Comparison of ENCODE assay signal across 2 cellular contexts in genomic region chr17:75667825-75668224, GRCh38.
TF ChIP-seq lines count a peak whose summit lies in the region.

No MANE protein-coding gene starts in this region.

TF ChIP-seq in endothelial cell of umbilical vein, 7 proteins besides CTCF, POLR2A, EP300 and RAD21:
- TF ChIP-seq JUN (IDR thresholded peaks at IDR 0.05; ENCODE audit: borderline replicate concordance, insufficient read depth, insufficient read length, low read depth) (no peak), MAX (IDR thresholded peaks at IDR 0.05; ENCODE audit: insufficient read depth, insufficient read length) (no peak)

TF ChIP-seq in GM12891, 5 proteins besides CTCF, POLR2A, EP300 and RAD21:
- no peak for TF ChIP-seq POU2F2 (IDR thresholded peaks at IDR 0.05; ENCODE audit: low read depth, low read length)
- no peak for TF ChIP-seq TAF1 (IDR thresholded peaks at IDR 0.05; ENCODE audit: low read depth, low read length)
- no peak for TF ChIP-seq SPI1 (IDR thresholded peaks at IDR 0.05; ENCODE audit: low read depth, low read length)
- no peak for TF ChIP-seq POLR2AphosphoS5 (IDR thresholded peaks at IDR 0.05; ENCODE audit: low read depth, low read length)
- TF ChIP-seq PAX5 (IDR thresholded peaks at IDR 0.05; ENCODE audit: insufficient read depth, low read length, severe bottlenecking) = no peak
